In the genomic region with DNA sequence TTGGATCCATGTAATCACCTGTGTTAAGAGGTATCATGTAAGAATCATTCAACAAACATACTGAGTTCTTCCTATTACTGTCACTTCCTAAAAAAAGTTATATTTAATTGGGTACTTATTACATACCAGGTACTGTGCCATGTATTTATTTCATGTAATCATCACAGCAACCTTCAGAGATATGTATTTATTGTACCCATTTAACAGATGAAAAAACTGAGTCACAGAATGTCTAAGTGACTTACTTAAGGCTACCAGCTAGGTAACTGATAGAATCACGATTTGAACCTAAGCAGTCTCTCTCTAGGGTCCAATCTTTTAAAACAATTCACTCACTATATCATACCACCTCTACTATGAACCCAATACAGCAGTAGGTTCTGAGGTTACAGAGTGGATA, we compare ENCODE assay signal across 1 cellular context.
TF ChIP-seq lines count a peak whose summit lies in the region.

No MANE protein-coding gene starts in this region.

TF ChIP-seq in HepG2, 621 proteins besides CTCF, POLR2A, EP300 and RAD21:
- 0 out of 2 replicates have a peak, but pooled peaks have one; percentile 45 for TF ChIP-seq ZMAT3 (CRISPR knock-in tag; conservative IDR thresholded peaks at IDR 0.05)
- no peak for TF ChIP-seq ZNF225 (CRISPR knock-in tag; IDR thresholded peaks at IDR 0.05)
- TF ChIP-seq ZSCAN21 (CRISPR knock-in tag; IDR thresholded peaks at IDR 0.05; ENCODE audit: borderline replicate concordance), result no peak
- TF ChIP-seq ZMYM3 (CRISPR knock-in tag; IDR thresholded peaks at IDR 0.05), result peak; percentile 80
- TF ChIP-seq CHD4 (IDR thresholded peaks at IDR 0.05; ENCODE audit: borderline replicate concordance, low read length), result peak; percentile 99
- no peak for TF ChIP-seq ZNF660 (CRISPR knock-in tag; IDR thresholded peaks at IDR 0.05; ENCODE audit: borderline replicate concordance, low read depth)
- TF ChIP-seq KDM1A (CRISPR knock-in tag; IDR thresholded peaks at IDR 0.05), result peak; percentile 86
- peak; percentile 23 for TF ChIP-seq ASH2L (IDR thresholded peaks at IDR 0.05; ENCODE audit: insufficient read length, low read depth, low read length)
- peak; percentile 81; the same call in 1 of the 2 replicates for TF ChIP-seq SSRP1 (CRISPR knock-in tag; IDR thresholded peaks at IDR 0.05)
- peak; percentile 98 for TF ChIP-seq ZNF629 (CRISPR knock-in tag; conservative IDR thresholded peaks at IDR 0.05)
- TF ChIP-seq ZNF264 (CRISPR knock-in tag; IDR thresholded peaks at IDR 0.05), result no peak
- no peak for TF ChIP-seq RXRB (CRISPR knock-in tag; IDR thresholded peaks at IDR 0.05; ENCODE audit: borderline replicate concordance)
- TF ChIP-seq RCOR2 (CRISPR knock-in tag; IDR thresholded peaks at IDR 0.05), result peak; percentile 69; the same call in 1 of the 2 replicates
